21 cellular contexts compared by ENCODE assay signal in genomic region chr6:31928672-31928939, GRCh38. TPM values are rescaled to one million over a fixed set of nuclear protein-coding genes. Genes with fewer than 3 reads are reported as not detected.
DNase-seq lines count a peak whose midpoint lies in the region; TF ChIP-seq lines count a peak whose summit lies in the region.
"Had no signal": no experiment of that assay in that cellular context is flagged by ENCODE, and none has a peak within 500 bp of the region (broad histone marks: within the 10 kb centered on the region; RNA-seq: fewer than 3 reads in every experiment).

No MANE protein-coding gene starts in this region.

- no peak overlapping the region for H3K4ac ChIP-seq in neuronal stem cell (ENCODE audit: low read length)

- peak overlapping the region; percentile 41 for H2AK5ac ChIP-seq in neuronal stem cell (ENCODE audit: low read depth, low read length)

- no peak overlapping the region for H2AFZ ChIP-seq in neuronal stem cell (ENCODE audit: low read length)
- H2AFZ ChIP-seq: PC-9 had no signal

- H3K4me1 ChIP-seq in liver (ENCODE audit: control insufficient read depth in 4 of 4, insufficient read depth in 4 of 4, low read length in 3 of 4) (peaks cover 4 to 26% (median 14%) of the 10 kb centered on the region in 4 donors), neuronal stem cell (ENCODE audit: control insufficient read depth in 2 of 2, insufficient read depth in 1 of 2, low read depth in 1 of 2, low read length in 2 of 2) (peaks cover 0 to 2% of the 10 kb centered on the region in 2 donors)
- H3K4me1 ChIP-seq: BE2C, SJCRH30 had no signal

- no peak overlapping the region for H2BK12ac ChIP-seq in neuronal stem cell (ENCODE audit: low read length)

- H2BK5ac ChIP-seq in neuronal stem cell (ENCODE audit: low read length) = no peak overlapping the region

- H3K4me3 ChIP-seq in coronary artery = peak overlapping the region; percentile 43
- peak overlapping the region; percentile 57 to 93 (median 89) for H3K4me3 ChIP-seq in liver (ENCODE audit: low read depth in 1 of 3, low read length in 3 of 3)
- no peak overlapping the region for H3K4me3 ChIP-seq in neuronal stem cell (ENCODE audit: low read length in 2 of 2)
- H3K4me3 ChIP-seq: PC-9, SJCRH30 had no signal

- H3K27ac ChIP-seq in coronary artery = no peak overlapping the region
- peak overlapping the region; percentile 95 to 96 for H3K27ac ChIP-seq in liver (ENCODE audit: low read depth in 1 of 2, low read length in 2 of 2)
- H3K27ac ChIP-seq in neuronal stem cell (replicated peaks; ENCODE audit: low read length) = no peak overlapping the region
- H3K27ac ChIP-seq: PC-9, SJCRH30 had no signal

- no peak for TF ChIP-seq CTCF in coronary artery (IDR thresholded peaks at IDR 0.05)
- no peak for TF ChIP-seq CTCF in liver (IDR thresholded peaks at IDR 0.05; ENCODE audit: low read depth, low read length, missing input control)

- TF ChIP-seq RAD21 in liver (IDR thresholded peaks at IDR 0.05) = no peak

- no peak overlapping the region for H2BK15ac ChIP-seq in neuronal stem cell (ENCODE audit: low read length)

- no peak overlapping the region for H2BK120ac ChIP-seq in neuronal stem cell (ENCODE audit: low read depth, low read length)

- DNase-seq in coronary artery (ENCODE audit: low spot score) (no peak), neuronal stem cell (ENCODE audit: low spot score) (no peak), dermis blood vessel endothelial cell (no peak), occipital lobe (lab: John Stamatoyannopoulos, UW) (no peak), GM19238 (ENCODE audit: insufficient read length, low spot score) (no peak), Ammon's horn (ENCODE audit: low spot score) (no peak)
- DNase-seq: BE2C; DMS153; KBM-7; MV-4-11; NCI-H1105; NCI-H2029; NCI-H446 treated with DMSO at 0.1 percent for 48 hours; NCI-H526; NCI-H82; NK-92 treated with Interleukin-12 subunit alpha and Interleukin-12 subunit beta, amount 100 ng/mL, for 24 hours; PC-9; SJCRH30 had no signal

- peak overlapping the region in 1 of 2 donors; percentile 90 for H3K9ac ChIP-seq in liver (ENCODE audit: low read depth in 1 of 2, low read length in 2 of 2)
- peak overlapping the region; percentile 32 for H3K9ac ChIP-seq in neuronal stem cell (ENCODE audit: low read depth, low read length, poor library complexity)

- H3K14ac ChIP-seq in neuronal stem cell (ENCODE audit: low read length) = no peak overlapping the region

- H3K36me3 ChIP-seq in liver (ENCODE audit: control insufficient read depth in 4 of 4, insufficient read depth in 3 of 4, low read depth in 1 of 4, low read length in 3 of 4) (peaks cover 2 to 8% (median 4%) of the 10 kb centered on the region in 4 donors), neuronal stem cell (replicated peaks in 1 of 2; ENCODE audit: control insufficient read depth in 2 of 2, insufficient read depth in 2 of 2, low read length in 2 of 2) (no peaks in the 10 kb centered on the region)
- H3K36me3 ChIP-seq: BE2C, SJCRH30 had no signal

- H4K8ac ChIP-seq in neuronal stem cell (ENCODE audit: low read depth, low read length) = no peak overlapping the region

- no peak overlapping the region for H3K4me2 ChIP-seq in neuronal stem cell (ENCODE audit: insufficient read depth, low read length, poor library complexity, severe bottlenecking)
- H3K4me2 ChIP-seq: PC-9 had no signal

- no peak overlapping the region for H3K18ac ChIP-seq in neuronal stem cell (ENCODE audit: low read length)

- H4K91ac ChIP-seq in neuronal stem cell (ENCODE audit: low read depth, low read length, poor library complexity) = no peak overlapping the region

- H3K27me3 ChIP-seq in liver (ENCODE audit: control insufficient read depth in 4 of 4, insufficient read depth in 4 of 4, low read length in 3 of 4) (no peaks in the 10 kb centered on the region), neuronal stem cell (ENCODE audit: control insufficient read depth in 3 of 3, insufficient read depth in 3 of 3, low read depth in 1 of 3, low read length in 3 of 3) (peaks cover 0 to 8% (median 0%) of the 10 kb centered on the region in 3 experiments)
- H3K27me3 ChIP-seq: BE2C, SJCRH30 had no signal

- 72% methylated on average over 9 of the region's 9 CpGs for WGBS in liver
- no CpG with 5 or more reads among the region's 9 CpGs for WGBS in neuronal stem cell (ENCODE audit: extremely low coverage in 2 of 2, insufficient read length in 2 of 2, insufficient replicate concordance in 1 of 2), 2 donors

- no peak overlapping the region for H3K23ac ChIP-seq in neuronal stem cell (ENCODE audit: low read depth, low read length, poor library complexity)

- H3K79me1 ChIP-seq in neuronal stem cell (ENCODE audit: low read depth, low read length) = no peaks in the 10 kb centered on the region

- H3K9me3 ChIP-seq in liver (ENCODE audit: control insufficient read depth in 4 of 4, low read length in 3 of 4) (no peaks in the 10 kb centered on the region), neuronal stem cell (replicated peaks in 1 of 2; ENCODE audit: control insufficient read depth in 2 of 2, insufficient read depth in 1 of 2, low read depth in 1 of 2, low read length in 2 of 2) (peaks cover 5 to 6% of the 10 kb centered on the region in 2 donors)
- H3K9me3 ChIP-seq: BE2C, SJCRH30 had no signal

TF ChIP-seq in liver, 16 proteins besides CTCF, POLR2A, EP300 and RAD21:
- no peak for TF ChIP-seq FOXA2 (IDR thresholded peaks at IDR 0.05)
- TF ChIP-seq REST (IDR thresholded peaks at IDR 0.05) = peak; percentile 96

RNA-seq across cellular contexts. Expression of gene C2, which starts 1.1 kb away (rescaled TPM):
- 100 to 1,000 TPM; 212 to 354 TPM for total RNA-seq in liver
- polyA plus RNA-seq in liver = 100 to 1,000 TPM; 441 to 522 TPM
- 1.3 TPM for polyA plus RNA-seq in neuronal stem cell (2013, experiment 1 of 2)
- 1.00 TPM for polyA plus RNA-seq in neuronal stem cell (2013, experiment 2 of 2)
- not detected in 2 replicates for total RNA-seq in dermis blood vessel endothelial cell
- 4.7 TPM for total RNA-seq in occipital lobe
- total RNA-seq: MCF 10A, RPMI7951 had no signal

RNA-seq across cellular contexts. Expression of gene CFB, which starts 17.3 kb away (rescaled TPM):
- total RNA-seq in liver (1,000 to 10,000 TPM; 2,016 to 3,272 TPM), dermis blood vessel endothelial cell (1.6 and 2.0 TPM in 2 replicates), occipital lobe (0.62 TPM)
- 1,000 to 10,000 TPM; 3,136 to 3,144 TPM for polyA plus RNA-seq in liver
- polyA plus RNA-seq in neuronal stem cell (2013, experiment 1 of 2) = 0.35 TPM
- 0.42 TPM for polyA plus RNA-seq in neuronal stem cell (2013, experiment 2 of 2)
- total RNA-seq: SJCRH30 had no signal

RNA-seq across cellular contexts. Expression of gene ZBTB12, which starts 26.7 kb away (rescaled TPM):
- 1 to 10 TPM in 1 of 2 donors, under 1 TPM in 1; 0.25 to 2.3 TPM for total RNA-seq in liver
- under 1 TPM in 1 of 2 donors, not detected in 1; 0.83 TPM for polyA plus RNA-seq in liver
- polyA plus RNA-seq in neuronal stem cell (2013, experiment 1 of 2) = 26.7 TPM
- polyA plus RNA-seq in neuronal stem cell (2013, experiment 2 of 2) = 26.3 TPM
- total RNA-seq in dermis blood vessel endothelial cell = 3.6 and 4.9 TPM in 2 replicates
- total RNA-seq in occipital lobe = 25.6 TPM

RNA-seq across cellular contexts. Expression of gene NELFE, which starts 30.2 kb away (rescaled TPM):
- total RNA-seq in liver (10 to 100 TPM; 11.1 to 21.8 TPM), dermis blood vessel endothelial cell (111 and 114 TPM in 2 replicates), occipital lobe (37.4 TPM)
- polyA plus RNA-seq in liver = 10 to 100 TPM; 11.9 to 14.2 TPM
- polyA plus RNA-seq in neuronal stem cell (2013, experiment 1 of 2) = 68.9 TPM
- polyA plus RNA-seq in neuronal stem cell (2013, experiment 2 of 2) = 65.5 TPM

RNA-seq across cellular contexts. Expression of gene SKIC2, which starts 30.4 kb away (rescaled TPM):
- total RNA-seq in liver = 10 to 100 TPM; 34.7 to 57.6 TPM
- polyA plus RNA-seq in liver = 10 to 100 TPM; 26.7 to 34.3 TPM
- polyA plus RNA-seq in neuronal stem cell (2013, experiment 1 of 2) = 19.1 TPM
- 19.7 TPM for polyA plus RNA-seq in neuronal stem cell (2013, experiment 2 of 2)
- 37.3 and 48.2 TPM in 2 replicates for total RNA-seq in dermis blood vessel endothelial cell
- 27.6 TPM for total RNA-seq in occipital lobe

Comparison
In these comparisons a context has a peak if more than half of its experiments do, and no peak if none do; other contexts are left out.
1. H3K27ac ChIP-seq: peak in liver (2 of 2); none in coronary artery (0 of 2) and neuronal stem cell (single experiment).
2. H3K4me3 ChIP-seq: peak in coronary artery (single experiment) and liver (3 of 3); none in neuronal stem cell (0 of 2).
3. RNA of gene C2, which starts 1.1 kb away (total RNA-seq): 212 to 354 TPM in liver; 4.7 TPM in occipital lobe (single experiment) and not detected in dermis blood vessel endothelial cell; every median in the first group is over 10 times any median in the second.
4. RNA of gene CFB, which starts 17.3 kb away (total RNA-seq): 2,016 to 3,272 TPM in liver; 1.6 to 2.0 TPM in dermis blood vessel endothelial cell and 0.62 TPM in occipital lobe (single experiment); every median in the first group is over 100 times any median in the second.